Comparison of ENCODE assay signal across 17 cellular contexts in the genomic region with DNA sequence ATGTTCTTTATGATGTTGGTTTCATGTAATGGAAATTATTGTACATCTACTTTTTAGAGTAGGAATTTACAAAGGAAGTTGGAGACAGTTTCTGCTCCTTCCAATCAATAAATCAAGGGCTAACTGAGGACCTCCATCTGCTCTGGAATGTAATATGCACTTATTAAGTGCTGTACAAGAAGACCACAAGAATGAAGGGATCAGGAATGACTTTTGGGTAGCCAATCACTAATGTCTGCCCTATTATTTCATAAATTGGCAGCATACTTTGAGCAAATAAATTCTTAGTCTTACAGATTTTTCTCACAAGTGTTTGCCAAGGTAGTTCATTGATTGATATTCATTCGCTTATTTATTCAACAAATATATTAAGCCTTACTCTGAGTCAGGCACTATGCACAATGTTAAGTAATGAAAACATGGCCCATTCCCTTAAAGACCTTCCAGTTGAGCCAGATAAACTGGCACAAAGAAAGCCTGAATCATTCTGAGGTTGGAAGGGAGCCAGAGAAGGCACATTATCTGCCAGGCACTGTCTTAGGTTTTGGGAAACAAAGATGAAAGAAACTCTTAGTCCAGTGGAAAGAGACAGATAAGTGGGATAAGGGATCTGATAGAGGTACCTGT. TPM values are rescaled to one million over a fixed set of nuclear protein-coding genes. Genes with fewer than 3 reads are reported as not detected.
A peak's percentile ranks its signal among the peaks of the same experiment; 100 is the strongest.
DNase-seq lines count a peak whose midpoint lies in the region; ATAC-seq and TF ChIP-seq lines count a peak whose summit lies in the region.
"Had no signal": no experiment of that assay in that cellular context is flagged by ENCODE, and none has a peak within 500 bp of the region (broad histone marks: within the 10 kb centered on the region; RNA-seq: fewer than 3 reads in every experiment).

No MANE protein-coding gene starts in this region.

- H3K27me3 ChIP-seq in mammary epithelial cell (ENCODE audit: insufficient read depth, low read length) = no peaks in the 10 kb centered on the region
- H3K27me3 ChIP-seq in muscle layer of colon (ENCODE audit: control insufficient read depth in 1 of 2, insufficient read depth in 2 of 2, low read length in 2 of 2) = no peaks in the 10 kb centered on the region
- peaks cover 3% of the 10 kb centered on the region for H3K27me3 ChIP-seq in effector memory CD4-positive, alpha-beta T cell (replicated peaks; ENCODE audit: control insufficient read depth, insufficient read depth, low read length, poor library complexity, severe bottlenecking)

- H2AFZ ChIP-seq in mammary epithelial cell (ENCODE audit: low read depth, low read length) = no peak overlapping the region

- no peak overlapping the region for H3K27ac ChIP-seq in mammary epithelial cell (ENCODE audit: insufficient read depth, low read depth, low read length)
- H3K27ac ChIP-seq in muscle layer of colon (ENCODE audit: low read depth, low read length) = peak overlapping the region; percentile 69
- no peak overlapping the region for H3K27ac ChIP-seq in effector memory CD4-positive, alpha-beta T cell (ENCODE audit: insufficient read depth, low read length, poor library complexity, severe bottlenecking)
- H3K27ac ChIP-seq: BLaER1, HL-60 had no signal

- BruUV-seq in mammary epithelial cell (replicated peaks; lab: Mats Ljungman, UMichigan) = no TSS peak

- H3K4me3 ChIP-seq in mammary epithelial cell (replicated peaks in 1 of 3; ENCODE audit: insufficient read depth in 1 of 3, low read depth in 2 of 3, low read length in 3 of 3) (no peak overlapping the region), muscle layer of colon (ENCODE audit: low read depth in 1 of 2, low read length in 2 of 2) (no peak overlapping the region)
- no peak overlapping the region for H3K4me3 ChIP-seq in effector memory CD4-positive, alpha-beta T cell (ENCODE audit: insufficient read depth, low read depth, low read length, poor library complexity, severe bottlenecking)
- H3K4me3 ChIP-seq: BLaER1 had no signal

- ATAC-seq in HG03439 (IDR thresholded peaks at IDR 0.05; ENCODE audit: unreplicated experiment) (no peak), HG03097 (IDR thresholded peaks at IDR 0.05; ENCODE audit: low FRiP score, unreplicated experiment) (no peak), HG03039 (IDR thresholded peaks at IDR 0.05; ENCODE audit: unreplicated experiment) (no peak)
- ATAC-seq: activated CD4-positive, alpha-beta T cell treated with anti-CD3 and anti-CD28 coated beads for 36 hours had no signal

- H3K79me2 ChIP-seq in mammary epithelial cell (ENCODE audit: insufficient read depth, low read length) = no peaks in the 10 kb centered on the region

- H3K4me1 ChIP-seq in mammary epithelial cell (ENCODE audit: insufficient read depth, low read length) (peaks cover 2% of the 10 kb centered on the region), muscle layer of colon (ENCODE audit: insufficient read depth, low read length) (peaks cover 51% of the 10 kb centered on the region)
- H3K4me1 ChIP-seq in effector memory CD4-positive, alpha-beta T cell (ENCODE audit: control insufficient read depth, insufficient read depth, low read length, poor library complexity, severe bottlenecking) = peaks cover 10% of the 10 kb centered on the region
- H3K4me1 ChIP-seq: BLaER1 had no signal

- dilution Hi-C loops in mammary epithelial cell (cut with HindIII; ENCODE audit: low sequenced_read_pairs) = no loop called here

- no peak overlapping the region for H3K4me2 ChIP-seq in mammary epithelial cell (ENCODE audit: insufficient read depth, low read depth, low read length)
- H3K4me2 ChIP-seq: BLaER1 had no signal

- CTCF ChIA-PET in mammary epithelial cell (lab: Charles Lee; ENCODE audit: low non-redundant PET) = no interaction called here

- 47% methylated on average over 1 of the region's 1 CpG for WGBS in mammary epithelial cell (ENCODE audit: low coverage, missing lambda C conversion rate)

- H3K36me3 ChIP-seq in mammary epithelial cell (ENCODE audit: insufficient read depth, low read length) (no peaks in the 10 kb centered on the region), muscle layer of colon (ENCODE audit: insufficient read depth, low read length) (no peaks in the 10 kb centered on the region)
- no peaks in the 10 kb centered on the region for H3K36me3 ChIP-seq in effector memory CD4-positive, alpha-beta T cell (ENCODE audit: control insufficient read depth, insufficient read depth, low read length)
- H3K36me3 ChIP-seq: BLaER1 had no signal

- H3K9ac ChIP-seq in mammary epithelial cell (ENCODE audit: insufficient read depth, low read length) (no peak overlapping the region), muscle layer of colon (ENCODE audit: low read length) (no peak overlapping the region)
- H3K9ac ChIP-seq: BLaER1 had no signal

- H4K20me1 ChIP-seq in mammary epithelial cell (ENCODE audit: insufficient read depth, low read length) = no peaks in the 10 kb centered on the region
- H4K20me1 ChIP-seq: BLaER1 had no signal

- in situ Hi-C loops in mammary epithelial cell (cut with MboI; ENCODE audit: low sequenced_read_pairs in 2 of 2) = loop anchor here (5.0 to 25.0 kb wide), 2 partner anchors 152 to 213 kb away; a partner anchor contains a TSS

- intact Hi-C loops in mammary epithelial cell (cut with micrococcal nuclease) = loop anchor here (5.0 kb wide), 3 partner anchors 223 to 528 kb away; a partner anchor contains a TSS

- H3K9me3 ChIP-seq in mammary epithelial cell (replicated peaks; ENCODE audit: insufficient read depth, low read length) (no peaks in the 10 kb centered on the region), muscle layer of colon (ENCODE audit: low read length) (no peaks in the 10 kb centered on the region)
- H3K9me3 ChIP-seq in effector memory CD4-positive, alpha-beta T cell (ENCODE audit: control insufficient read depth, low read length) = no peaks in the 10 kb centered on the region
- H3K9me3 ChIP-seq: BLaER1 had no signal

- DNase-seq in COLO829 (ENCODE audit: low spot score) = peak; percentile 38
- DNase-seq in OCI-M1 (lab: John Stamatoyannopoulos, UW) = peak; percentile 72
- DNase-seq in mammary epithelial cell = peak; percentile 36
- no peak for DNase-seq in effector memory CD4-positive, alpha-beta T cell
- DNase-seq: activated CD4-positive, alpha-beta T cell treated with anti-CD3 and anti-CD28 coated beads for 36 hours; activated T-cell treated with anti-CD3 and anti-CD28 coated beads, Interleukin-2, amount 50 U/mL, for 1 hour; GDM1; kidney; stimulated activated CD4-positive, alpha-beta T cell treated with anti-CD3 and anti-CD28 coated beads, Interleukin-1b, Interleukin-23, amount 100 ng/mL, for 48 hours had no signal

- no peak for TF ChIP-seq CTCF in mammary epithelial cell (conservative IDR thresholded peaks at IDR 0.05 in 1 of 2, IDR thresholded peaks at IDR 0.05 in 1 of 2; ENCODE audit: extremely low read depth in 1 of 2, insufficient read depth in 1 of 2, low read depth in 1 of 2, low read length in 2 of 2)

RNA-seq across cellular contexts. Expression of a gene that starts 26.7 kb away (rescaled TPM):
- not detected for total RNA-seq in mammary epithelial cell
- polyA plus RNA-seq in mammary epithelial cell = not detected
- polyA minus RNA-seq in mammary epithelial cell = not detected
- total RNA-seq: kidney, pulmonary artery endothelial cell had no signal
- polyA plus RNA-seq: adipose tissue had no signal

RNA-seq across cellular contexts. Expression of a gene that starts 38.1 kb away (rescaled TPM):
- total RNA-seq in mammary epithelial cell = 10 to 100 TPM in 1 of 2 donors, 1 to 10 TPM in 1; 5.0 to 24.0 TPM
- 231 TPM for polyA plus RNA-seq in mammary epithelial cell
- polyA minus RNA-seq in mammary epithelial cell = 214 TPM

Comparison
In these comparisons a context has a peak if more than half of its experiments do, and no peak if none do; other contexts are left out.
1. DNase-seq: peak in COLO829 (single experiment), OCI-M1 (single experiment) and mammary epithelial cell (single experiment); none in effector memory CD4-positive, alpha-beta T cell (0 of 3).